8 cellular contexts compared by ENCODE assay signal in genomic region chr3:143977326-143978262, GRCh38. TPM values are rescaled to one million over a fixed set of nuclear protein-coding genes. Genes with fewer than 3 reads are reported as not detected.
DNase-seq lines count a peak whose midpoint lies in the region; ATAC-seq and TF ChIP-seq lines count a peak whose summit lies in the region.

No MANE protein-coding gene starts in this region.

- peak overlapping the region; percentile 32 for H3K27ac Mint-ChIP-seq in endothelial cell (ENCODE audit: unreplicated experiment)

- 34% methylated on average over 4 of the region's 4 CpGs for whole genome bisulfite sequencing in suprapubic skin

- DNase-seq in GM03348 (ENCODE audit: low spot score): peak; percentile 5
- peak; percentile 50 for DNase-seq in LHCN-M2 (ENCODE audit: low read depth)
- DNase-seq in endothelial cell (ENCODE audit: low spot score): no peak
- no peak for DNase-seq in suprapubic skin (ENCODE audit: low spot score in 2 of 2)
- DNase-seq in middle frontal gyrus (ENCODE audit: extremely low spot score, low spot score): no peak
- no peak for DNase-seq in amygdala (lab: John Stamatoyannopoulos, UW)

- H3K4me3 Mint-ChIP-seq in endothelial cell (ENCODE audit: unreplicated experiment): no peak overlapping the region

- H3K4me1 ChIP-seq in suprapubic skin: peaks cover 55% of the 10 kb centered on the region

- H3K4me1 Mint-ChIP-seq in endothelial cell (ENCODE audit: unreplicated experiment): peaks cover 19% of the 10 kb centered on the region

- H3K9me3 ChIP-seq in suprapubic skin: no peaks in the 10 kb centered on the region

- H3K27me3 Mint-ChIP-seq in endothelial cell (ENCODE audit: unreplicated experiment): peaks cover 7% of the 10 kb centered on the region

- TF ChIP-seq POLR2A in suprapubic skin (IDR thresholded peaks at IDR 0.05): no peak

- H3K36me3 Mint-ChIP-seq in endothelial cell (ENCODE audit: low read depth, unreplicated experiment): peaks cover 6% of the 10 kb centered on the region

- TF ChIP-seq CTCF in endothelial cell (IDR thresholded peaks at IDR 0.05; ENCODE audit: unreplicated experiment) (no peak), suprapubic skin (IDR thresholded peaks at IDR 0.05) (no peak)

- no peak for TF ChIP-seq EP300 in suprapubic skin (IDR thresholded peaks at IDR 0.05)

- no peaks in the 10 kb centered on the region for H3K27me3 ChIP-seq in suprapubic skin

- peak; percentile 45 for ATAC-seq in GM21576 (IDR thresholded peaks at IDR 0.05; ENCODE audit: unreplicated experiment)
- no peak for ATAC-seq in HG02642 (IDR thresholded peaks at IDR 0.05; ENCODE audit: poor library complexity, unreplicated experiment)

- H3K9me3 Mint-ChIP-seq in endothelial cell (ENCODE audit: unreplicated experiment): no peaks in the 10 kb centered on the region

- peak overlapping the region; percentile 21 for H3K4me3 ChIP-seq in suprapubic skin

- no peaks in the 10 kb centered on the region for H3K36me3 ChIP-seq in suprapubic skin

- peak overlapping the region; percentile 46 for H3K27ac ChIP-seq in suprapubic skin

RNA-seq across cellular contexts. Expression of gene DIPK2A, which starts 6.0 kb away (rescaled TPM):
- 38.5 and 40.0 TPM in 2 replicates for total RNA-seq in LHCN-M2 (2014; rRNA removed)
- polyA plus RNA-seq in LHCN-M2 (2012): 9.5 TPM
- 21.4 TPM for total RNA-seq in endothelial cell (ENCODE audit: unreplicated experiment)
- total RNA-seq in suprapubic skin: 10 to 100 TPM; 26.6 to 63.5 (median 51.2) TPM

Comparison
In these comparisons a context has a peak if more than half of its experiments do, and no peak if none do; other contexts are left out.
1. DNase-seq: peak in GM03348 (single experiment) and LHCN-M2 (single experiment); none in endothelial cell (single experiment), suprapubic skin (0 of 2), middle frontal gyrus (single experiment) and amygdala (0 of 56).